15 cellular contexts compared by ENCODE assay signal in genomic region chr5:133925269-133925668, GRCh38.
"Had no signal": no experiment of that assay in that cellular context is flagged by ENCODE, and none has a peak within 500 bp of the region (broad histone marks: within the 10 kb centered on the region; RNA-seq: fewer than 3 reads in every experiment).

No MANE protein-coding gene starts in this region.

- H3K9me3 Mint-ChIP-seq: activated CD4-positive, alpha-beta memory T cell treated with anti-CD3 and anti-CD28 coated beads, Interleukin-2, amount 10 ng/mL, durations not matched to agents 7 days and 5 days; activated T-cell treated with anti-CD3 and anti-CD28 coated beads, Interleukin-2, amount 50 U/mL, for 4 hours; neural crest cell; T-cell had no signal

- H3K4me2 ChIP-seq: smooth muscle cell had no signal

- H3K4me1 Mint-ChIP-seq: neural crest cell had no signal

- H3K27ac Mint-ChIP-seq: activated CD4-positive, alpha-beta memory T cell treated with anti-CD3 and anti-CD28 coated beads, Interleukin-2, amount 10 ng/mL, durations not matched to agents 7 days and 5 days; T-cell had no signal

- H3K4me3 Mint-ChIP-seq: activated CD4-positive, alpha-beta memory T cell treated with anti-CD3 and anti-CD28 coated beads, Interleukin-2, amount 10 ng/mL, durations not matched to agents 7 days and 5 days; activated T-cell treated with anti-CD3 and anti-CD28 coated beads, Interleukin-2, amount 50 U/mL, for 4 hours; neural crest cell; T-cell had no signal

- DNase-seq: activated CD4-positive, alpha-beta memory T cell treated with anti-CD3 and anti-CD28 coated beads, Interleukin-2, amount 10 ng/mL, durations not matched to agents 7 days and 5 days; activated CD4-positive, CD25-positive, alpha-beta regulatory T cell treated with anti-CD3 and anti-CD28 coated beads, Interleukin-2, amount 50 U/mL, for 72 hours; activated T-cell treated with anti-CD3 and anti-CD28 coated beads, Interleukin-2, amount 50 U/mL, for 4 hours; head of caudate nucleus; kidney glomerular epithelial cell; right lobe of liver; stimulated activated CD4-positive, alpha-beta T cell treated with anti-CD3 and anti-CD28 coated beads, Interleukin-4, amount 100 ng/mL, for 4 hours; stimulated activated CD8-positive, alpha-beta memory T cell treated with anti-CD3 and anti-CD28 coated beads, Interleukin-4, amount 100 ng/mL, for 48 hours; T-cell had no signal

- H3K9me3 ChIP-seq: right lobe of liver, thoracic aorta had no signal

- H3K27me3 ChIP-seq: cardiac muscle cell, right lobe of liver had no signal

- H3K27me3 Mint-ChIP-seq: activated CD4-positive, alpha-beta memory T cell treated with anti-CD3 and anti-CD28 coated beads, Interleukin-2, amount 10 ng/mL, durations not matched to agents 7 days and 5 days had no signal

- H3K36me3 ChIP-seq: cardiac muscle cell, right lobe of liver, thoracic aorta had no signal

- H3K36me3 Mint-ChIP-seq: T-cell had no signal

- ATAC-seq: activated T-cell treated with anti-CD3 and anti-CD28 coated beads, Interleukin-2, amount 50 U/mL, for 4 hours; right lobe of liver; T-cell had no signal

- FAIRE-seq: frontal cortex, urothelium cell line had no signal

- H3K4me3 ChIP-seq: cardiac muscle cell, right lobe of liver, smooth muscle cell, thoracic aorta had no signal

- H3K27ac ChIP-seq: cardiac muscle cell, right lobe of liver, thoracic aorta had no signal
